Comparison of ENCODE assay signal across 20 cellular contexts in genomic region chr6:14502551-14502950, GRCh38.
DNase-seq lines count a peak whose midpoint lies in the region; ATAC-seq, FAIRE-seq and TF ChIP-seq lines count a peak whose summit lies in the region.
"Had no signal": no experiment of that assay in that cellular context is flagged by ENCODE, and none has a peak within 500 bp of the region (broad histone marks: within the 10 kb centered on the region; RNA-seq: fewer than 3 reads in every experiment).

No MANE protein-coding gene starts in this region.

- 100% methylated on average over 1 of the region's 6 CpGs; no CpG with 5 or more reads in 1 of the 2 experiments for WGBS in IMR-90 (ENCODE audit: extremely low coverage in 2 of 2, insufficient read length in 1 of 2), 2 experiments

- no peak overlapping the region for H3K27ac Mint-ChIP-seq in activated CD4-positive, alpha-beta memory T cell treated with anti-CD3 and anti-CD28 coated beads for 36 hours
- H3K27ac Mint-ChIP-seq in activated CD4-positive, alpha-beta memory T cell treated with anti-CD3 and anti-CD28 coated beads, Interleukin-2, amount 10 ng/mL, durations not matched to agents 7 days and 5 days: no peak overlapping the region
- H3K27ac Mint-ChIP-seq in brain: peak overlapping the region in 4 of 5 experiments; percentile 27 to 51 (median 43)
- H3K27ac Mint-ChIP-seq in neural progenitor cell: peak overlapping the region; percentile 1
- no peak overlapping the region for H3K27ac Mint-ChIP-seq in osteocyte (ENCODE audit: unreplicated experiment)
- H3K27ac Mint-ChIP-seq: CD4-positive, alpha-beta T cell; naive thymus-derived CD4-positive, alpha-beta T cell had no signal

- H3K4ac ChIP-seq in IMR-90 (ENCODE audit: low read depth, low read length): no peak overlapping the region

- H3K4me2 ChIP-seq in IMR-90 (ENCODE audit: low read depth, low read length) (no peak overlapping the region), neural progenitor cell (no peak overlapping the region)

- H3K27ac ChIP-seq in IMR-90 (ENCODE audit: insufficient read depth, low read length) (no peak overlapping the region), neural progenitor cell (no peak overlapping the region)
- H3K27ac ChIP-seq: coronary artery, GM23248, prostate gland, uterus had no signal

- peaks cover 10% of the 10 kb centered on the region for H3K4me1 Mint-ChIP-seq in activated CD4-positive, alpha-beta memory T cell treated with anti-CD3 and anti-CD28 coated beads for 36 hours (ENCODE audit: low read depth)
- H3K4me1 Mint-ChIP-seq in activated CD4-positive, alpha-beta memory T cell treated with anti-CD3 and anti-CD28 coated beads, Interleukin-2, amount 10 ng/mL, durations not matched to agents 7 days and 5 days: no peaks in the 10 kb centered on the region
- H3K4me1 Mint-ChIP-seq in brain (peaks cover 38% of the 10 kb centered on the region), neural progenitor cell (peaks cover 67% of the 10 kb centered on the region), osteocyte (ENCODE audit: unreplicated experiment) (peaks cover 9% of the 10 kb centered on the region)

- no peak for TF ChIP-seq CTCF in IMR-90 (conservative IDR thresholded peaks at IDR 0.05; ENCODE audit: low read depth, low read length)
- no peak for TF ChIP-seq CTCF in brain (conservative IDR thresholded peaks at IDR 0.05)
- TF ChIP-seq CTCF in neural progenitor cell (IDR thresholded peaks at IDR 0.05): no peak
- no peak for TF ChIP-seq CTCF in osteocyte (IDR thresholded peaks at IDR 0.05)

- no peak overlapping the region for H4K8ac ChIP-seq in IMR-90 (ENCODE audit: low read depth in 2 of 2, low read length in 2 of 2)

- H3K79me1 ChIP-seq in IMR-90 (ENCODE audit: low read depth in 1 of 2, low read length in 2 of 2): no peaks in the 10 kb centered on the region

- no peak overlapping the region for H2AK5ac ChIP-seq in IMR-90 (ENCODE audit: low read depth, low read length)

- dilution Hi-C loops in IMR-90 (cut with HindIII; ENCODE audit: low sequenced_read_pairs, unreplicated experiment): no loop called here

- no peak overlapping the region for H2AK9ac ChIP-seq in IMR-90 (replicated peaks; ENCODE audit: low read depth, low read length, poor library complexity)

- no peaks in the 10 kb centered on the region for H3K27me3 ChIP-seq in IMR-90 (ENCODE audit: control insufficient read depth, insufficient read depth, low read length)
- no peaks in the 10 kb centered on the region for H3K27me3 ChIP-seq in neural progenitor cell
- H3K27me3 ChIP-seq: uterus had no signal

- H3F3A ChIP-seq in neural progenitor cell (ENCODE audit: low read depth): peaks cover 29% of the 10 kb centered on the region

- H2BK5ac ChIP-seq in IMR-90 (ENCODE audit: low read depth, low read length, poor library complexity, severe bottlenecking): no peak overlapping the region

- H3K56ac ChIP-seq in IMR-90 (ENCODE audit: extremely low read depth, insufficient read depth, low read length): no peak overlapping the region

- CTCF ChIA-PET in activated CD4-positive, alpha-beta memory T cell treated with anti-CD3 and anti-CD28 coated beads for 36 hours (lab: Charles Lee): no interaction called here
- CTCF ChIA-PET in activated CD4-positive, alpha-beta memory T cell treated with anti-CD3 and anti-CD28 coated beads, Interleukin-2, amount 10 ng/mL, durations not matched to agents 7 days and 5 days (lab: Charles Lee): no interaction called here
- CTCF ChIA-PET in IMR-90 (lab: Yijun Ruan, JAX): no interaction called here

- ATAC-seq in IMR-90 (ENCODE audit: low read depth): no peak
- no peak for ATAC-seq in GM18520 (IDR thresholded peaks at IDR 0.05; ENCODE audit: unreplicated experiment)
- ATAC-seq: naive thymus-derived CD4-positive, alpha-beta T cell had no signal

- H3K27me3 Mint-ChIP-seq in activated CD4-positive, alpha-beta memory T cell treated with anti-CD3 and anti-CD28 coated beads for 36 hours: peaks cover 3% of the 10 kb centered on the region
- no peaks in the 10 kb centered on the region for H3K27me3 Mint-ChIP-seq in activated CD4-positive, alpha-beta memory T cell treated with anti-CD3 and anti-CD28 coated beads, Interleukin-2, amount 10 ng/mL, durations not matched to agents 7 days and 5 days
- H3K27me3 Mint-ChIP-seq in brain (peaks cover 3% of the 10 kb centered on the region), neural progenitor cell (ENCODE audit: insufficient read depth, low read depth) (peaks cover 20% of the 10 kb centered on the region), osteocyte (ENCODE audit: unreplicated experiment) (no peaks in the 10 kb centered on the region)
- H3K27me3 Mint-ChIP-seq: CD4-positive, alpha-beta T cell; naive thymus-derived CD4-positive, alpha-beta T cell had no signal

- H3K9me1 ChIP-seq in IMR-90 (ENCODE audit: insufficient read depth, low read length): no peaks in the 10 kb centered on the region; the same call in 1 of the 2 replicates

- H4K91ac ChIP-seq in IMR-90 (ENCODE audit: insufficient read depth, low read depth, low read length): no peak overlapping the region

- no TSS peak for BruUV-seq in IMR-90 (replicated peaks; lab: Mats Ljungman, UMichigan)

- FAIRE-seq in frontal cortex (lab: Jason Lieb, UNC): no peak
- FAIRE-seq: G401.6, GM12891, islet of Langerhans had no signal

- H3K9ac ChIP-seq in IMR-90 (ENCODE audit: low read depth, low read length) (no peak overlapping the region), neural progenitor cell (no peak overlapping the region)
- H3K9ac ChIP-seq: GM23248 had no signal

- H2BK120ac ChIP-seq in IMR-90 (ENCODE audit: low read depth, low read length): no peak overlapping the region

- intact Hi-C loops in activated CD4-positive, alpha-beta memory T cell treated with anti-CD3 and anti-CD28 coated beads for 36 hours (cut with micrococcal nuclease): no loop called here
- intact Hi-C loops in IMR-90 (cut with micrococcal nuclease): no loop called here

- TF ChIP-seq POLR2A in IMR-90 (IDR thresholded peaks at IDR 0.05; ENCODE audit: low read depth, low read length): no peak

- in situ Hi-C loops in IMR-90 (cut with MboI; ENCODE audit: low sequenced_read_pairs): no loop called here

- no peaks in the 10 kb centered on the region for H3K79me2 ChIP-seq in neural progenitor cell (ENCODE audit: low read depth)

- no peak overlapping the region for H4K5ac ChIP-seq in IMR-90 (ENCODE audit: low read depth, low read length)

- no peak overlapping the region for H3K4me3 Mint-ChIP-seq in activated CD4-positive, alpha-beta memory T cell treated with anti-CD3 and anti-CD28 coated beads for 36 hours
- no peak overlapping the region for H3K4me3 Mint-ChIP-seq in activated CD4-positive, alpha-beta memory T cell treated with anti-CD3 and anti-CD28 coated beads, Interleukin-2, amount 10 ng/mL, durations not matched to agents 7 days and 5 days
- H3K4me3 Mint-ChIP-seq in brain (peak overlapping the region in 2 of 5 experiments; percentile 1 to 10), neural progenitor cell (peak overlapping the region; percentile 30), osteocyte (ENCODE audit: unreplicated experiment) (no peak overlapping the region)
- H3K4me3 Mint-ChIP-seq: CD4-positive, alpha-beta T cell; naive thymus-derived CD4-positive, alpha-beta T cell had no signal

- DNase-seq in activated CD4-positive, alpha-beta memory T cell treated with anti-CD3 and anti-CD28 coated beads for 36 hours: peak; percentile 34
- no peak for DNase-seq in activated CD4-positive, alpha-beta memory T cell treated with anti-CD3 and anti-CD28 coated beads, Interleukin-2, amount 10 ng/mL, durations not matched to agents 7 days and 5 days
- peak; percentile 28 for DNase-seq in IMR-90
- DNase-seq in neural progenitor cell (ENCODE audit: low spot score): no peak
- DNase-seq in osteocyte (ENCODE audit: extremely low spot score, unreplicated experiment): no peak
- DNase-seq in frontal cortex (ENCODE audit: low spot score in 2 of 2): no peak
- DNase-seq: amniotic stem cell; CD4-positive, alpha-beta T cell; naive thymus-derived CD4-positive, alpha-beta T cell; NCI-H187 treated with DMSO at 0.1 percent for 48 hours; NCI-H510A; uterus had no signal

- no peak overlapping the region for H2BK15ac ChIP-seq in IMR-90 (ENCODE audit: low read depth, low read length)

- no peak overlapping the region for H3K23ac ChIP-seq in IMR-90 (ENCODE audit: low read depth, low read length)

- POLR2A ChIA-PET in activated CD4-positive, alpha-beta memory T cell treated with anti-CD3 and anti-CD28 coated beads for 36 hours (lab: Charles Lee): no interaction called here
- POLR2A ChIA-PET in activated CD4-positive, alpha-beta memory T cell treated with anti-CD3 and anti-CD28 coated beads, Interleukin-2, amount 10 ng/mL, durations not matched to agents 7 days and 5 days (lab: Charles Lee): no interaction called here
- POLR2A ChIA-PET in IMR-90 (lab: Charles Lee; ENCODE audit: unreplicated experiment): no interaction called here

- H3K9me3 Mint-ChIP-seq in activated CD4-positive, alpha-beta memory T cell treated with anti-CD3 and anti-CD28 coated beads for 36 hours: no peaks in the 10 kb centered on the region
- H3K9me3 Mint-ChIP-seq in activated CD4-positive, alpha-beta memory T cell treated with anti-CD3 and anti-CD28 coated beads, Interleukin-2, amount 10 ng/mL, durations not matched to agents 7 days and 5 days: peaks cover 6% of the 10 kb centered on the region
- H3K9me3 Mint-ChIP-seq in brain: peaks cover 0 to 11% (median under 1%) of the 10 kb centered on the region in 5 experiments
- H3K9me3 Mint-ChIP-seq in neural progenitor cell: no peaks in the 10 kb centered on the region
- H3K9me3 Mint-ChIP-seq in osteocyte (ENCODE audit: unreplicated experiment): no peaks in the 10 kb centered on the region
- H3K9me3 Mint-ChIP-seq: CD4-positive, alpha-beta T cell had no signal

- H3K4me3 ChIP-seq in IMR-90 (ENCODE audit: insufficient read depth, low read depth, low read length) (no peak overlapping the region), neural progenitor cell (no peak overlapping the region)
- H3K4me3 ChIP-seq: coronary artery, GM23248, prostate gland, uterus had no signal

- no peak overlapping the region for H3K18ac ChIP-seq in IMR-90 (ENCODE audit: low read depth, low read length)

- H2AFZ ChIP-seq in IMR-90 (replicated peaks; ENCODE audit: low read length, poor library complexity) (no peak overlapping the region), neural progenitor cell (replicated peaks) (no peak overlapping the region)
- H2AFZ ChIP-seq: GM23248 had no signal

- H3K36me3 Mint-ChIP-seq in activated CD4-positive, alpha-beta memory T cell treated with anti-CD3 and anti-CD28 coated beads for 36 hours: no peaks in the 10 kb centered on the region
- no peaks in the 10 kb centered on the region for H3K36me3 Mint-ChIP-seq in activated CD4-positive, alpha-beta memory T cell treated with anti-CD3 and anti-CD28 coated beads, Interleukin-2, amount 10 ng/mL, durations not matched to agents 7 days and 5 days (ENCODE audit: low read depth)
- H3K36me3 Mint-ChIP-seq in brain: no peaks in the 10 kb centered on the region
- H3K36me3 Mint-ChIP-seq in neural progenitor cell: no peaks in the 10 kb centered on the region
- no peaks in the 10 kb centered on the region for H3K36me3 Mint-ChIP-seq in osteocyte (ENCODE audit: unreplicated experiment)

- H3K36me3 ChIP-seq in IMR-90 (ENCODE audit: control insufficient read depth, insufficient read depth, low read length) (no peaks in the 10 kb centered on the region), neural progenitor cell (no peaks in the 10 kb centered on the region)
- H3K36me3 ChIP-seq: prostate gland, uterus had no signal

- no peak for TF ChIP-seq RAD21 in IMR-90 (IDR thresholded peaks at IDR 0.05; ENCODE audit: low read length)

- H3K4me1 ChIP-seq in IMR-90 (ENCODE audit: control insufficient read depth, insufficient read depth, low read length) (peaks cover 4% of the 10 kb centered on the region), neural progenitor cell (peaks cover 32% of the 10 kb centered on the region)
- H3K4me1 ChIP-seq: prostate gland, uterus had no signal

- H2BK20ac ChIP-seq in IMR-90 (ENCODE audit: low read depth, low read length): no peak overlapping the region

- H4K20me1 ChIP-seq in IMR-90 (ENCODE audit: insufficient read depth, low read length) (no peaks in the 10 kb centered on the region; the same call in 1 of the 2 replicates), neural progenitor cell (ENCODE audit: low read depth) (peaks cover 2% of the 10 kb centered on the region)

- no peak overlapping the region for H3K14ac ChIP-seq in IMR-90 (replicated peaks; ENCODE audit: low read depth, low read length)

- H3K9me3 ChIP-seq in IMR-90 (ENCODE audit: control insufficient read depth, insufficient read depth, low read length) (no peaks in the 10 kb centered on the region), neural progenitor cell (ENCODE audit: low read depth) (no peaks in the 10 kb centered on the region)
- H3K9me3 ChIP-seq: prostate gland, uterus had no signal

Comparison
In these comparisons a context has a peak if more than half of its experiments do, and no peak if none do; other contexts are left out.
1. DNase-seq: peak in activated CD4-positive, alpha-beta memory T cell treated with anti-CD3 and anti-CD28 coated beads for 36 hours (single experiment) and IMR-90 (single experiment); none in activated CD4-positive, alpha-beta memory T cell treated with anti-CD3 and anti-CD28 coated beads, Interleukin-2, amount 10 ng/mL, durations not matched to agents 7 days and 5 days (single experiment), neural progenitor cell (single experiment), osteocyte (single experiment) and frontal cortex (0 of 2).
2. H3K27ac Mint-ChIP-seq: peak in brain (4 of 5) and neural progenitor cell (single experiment); none in activated CD4-positive, alpha-beta memory T cell treated with anti-CD3 and anti-CD28 coated beads for 36 hours (single experiment), activated CD4-positive, alpha-beta memory T cell treated with anti-CD3 and anti-CD28 coated beads, Interleukin-2, amount 10 ng/mL, durations not matched to agents 7 days and 5 days (single experiment) and osteocyte (single experiment).